19 cellular contexts compared by ENCODE assay signal in genomic region chr17:81247339-81247990, GRCh38. TPM values are rescaled to one million over a fixed set of nuclear protein-coding genes. Genes with fewer than 3 reads are reported as not detected.
DNase-seq lines count a peak whose midpoint lies in the region; ATAC-seq, FAIRE-seq and TF ChIP-seq lines count a peak whose summit lies in the region.
"Had no signal": no experiment of that assay in that cellular context is flagged by ENCODE, and none has a peak within 500 bp of the region (broad histone marks: within the 10 kb centered on the region; RNA-seq: fewer than 3 reads in every experiment).

No MANE protein-coding gene starts in this region.

- no peaks in the 10 kb centered on the region for H3K4me1 ChIP-seq in HEK293 (ENCODE audit: control insufficient read depth, insufficient read depth, low read length)
- H3K4me1 ChIP-seq in K562 (replicated peaks in 1 of 2; ENCODE audit: control insufficient read depth in 2 of 2, insufficient read depth in 2 of 2, low read length in 2 of 2), result peaks cover 0 to 62% of the 10 kb centered on the region in 2 experiments; a peak in 3 of 5 replicates
- H3K4me1 ChIP-seq in spleen, result peaks cover 0 to 42% (median 12%) of the 10 kb centered on the region in 6 donors

- in situ Hi-C loops in K562 (cut with MboI), result loop anchor here (5.0 to 25.0 kb wide), 2 partner anchors 110 to 235 kb away; no protein-coding TSS in a partner anchor

- no peaks in the 10 kb centered on the region for H3K79me2 ChIP-seq in K562 (ENCODE audit: control insufficient read depth, insufficient read depth, low read length)

- no peak overlapping the region for H2AFZ ChIP-seq in K562 (ENCODE audit: low read depth, low read length)
- H2AFZ ChIP-seq: GM23248 had no signal

- TF ChIP-seq CTCF in HEK293 (tag by site-specific recombination; IDR thresholded peaks at IDR 0.05), result no peak
- no peak for TF ChIP-seq CTCF in K562 (IDR thresholded peaks at IDR 0.05 in 2 of 3, conservative IDR thresholded peaks at IDR 0.05 in 1 of 3; ENCODE audit: insufficient read depth in 2 of 3, low read depth in 1 of 3, low read length in 3 of 3)
- no peak for TF ChIP-seq CTCF in spleen (IDR thresholded peaks at IDR 0.05 in 8 of 11, conservative IDR thresholded peaks at IDR 0.05 in 3 of 11)

- 82% methylated on average over 9 of the region's 15 CpGs for WGBS in K562 (ENCODE audit: insufficient coverage, low coverage, missing lambda C conversion rate)
- WGBS in spleen, 5 donors, result 87 to 96% (median 92%) methylated on average over 14 to 15 of the region's 15 CpGs

- CTCF ChIA-PET in activated naive CD4-positive, alpha-beta T cell treated with anti-CD3 and anti-CD28 coated beads, Interleukin-2, amount 10 ng/mL, durations not matched to agents 7 days and 5 days (lab: Charles Lee), result no interaction called here
- CTCF ChIA-PET in activated naive CD4-positive, alpha-beta T cell treated with anti-CD3 and anti-CD28 coated beads for 36 hours (lab: Charles Lee), result no interaction called here
- CTCF ChIA-PET in HEK293 (lab: Yijun Ruan, JAX) (interaction anchor here (0.6 to 0.7 kb wide), 2 partner anchors 105 to 263 kb away, joined by 3 to 4 read pairs; no protein-coding TSS in a partner anchor), K562 (lab: Yijun Ruan, JAX; ENCODE audit: low intra/inter-chr PET ratio) (no interaction called here)
- CTCF ChIA-PET in activated CD4-positive, alpha-beta memory T cell treated with anti-CD3 and anti-CD28 coated beads, Interleukin-2, amount 10 ng/mL, durations not matched to agents 7 days and 5 days (lab: Charles Lee), result interaction anchor here (0.6 to 1.1 kb wide), 2 partner anchors 230 to 237 kb away, joined by 3 to 5 read pairs; no protein-coding TSS in a partner anchor

- BruUV-seq in K562 (replicated peaks; lab: Mats Ljungman, UMichigan), result TSS peak; percentile 49

- H3K4me1 Mint-ChIP-seq in activated naive CD4-positive, alpha-beta T cell treated with anti-CD3 and anti-CD28 coated beads, Interleukin-2, amount 10 ng/mL, durations not matched to agents 7 days and 5 days, result no peaks in the 10 kb centered on the region
- peaks cover 2% of the 10 kb centered on the region for H3K4me1 Mint-ChIP-seq in activated naive CD4-positive, alpha-beta T cell treated with anti-CD3 and anti-CD28 coated beads for 36 hours (ENCODE audit: low read depth)
- peaks cover 7% of the 10 kb centered on the region for H3K4me1 Mint-ChIP-seq in activated CD4-positive, alpha-beta memory T cell treated with anti-CD3 and anti-CD28 coated beads, Interleukin-2, amount 10 ng/mL, durations not matched to agents 7 days and 5 days

- H3K36me3 Mint-ChIP-seq in activated naive CD4-positive, alpha-beta T cell treated with anti-CD3 and anti-CD28 coated beads, Interleukin-2, amount 10 ng/mL, durations not matched to agents 7 days and 5 days, result peaks cover 19% of the 10 kb centered on the region
- H3K36me3 Mint-ChIP-seq in activated naive CD4-positive, alpha-beta T cell treated with anti-CD3 and anti-CD28 coated beads for 36 hours (ENCODE audit: low read depth), result peaks cover 3% of the 10 kb centered on the region
- peaks cover 25% of the 10 kb centered on the region for H3K36me3 Mint-ChIP-seq in activated CD4-positive, alpha-beta memory T cell treated with anti-CD3 and anti-CD28 coated beads, Interleukin-2, amount 10 ng/mL, durations not matched to agents 7 days and 5 days (ENCODE audit: low read depth)

- no peaks in the 10 kb centered on the region for H3K27me3 Mint-ChIP-seq in activated naive CD4-positive, alpha-beta T cell treated with anti-CD3 and anti-CD28 coated beads, Interleukin-2, amount 10 ng/mL, durations not matched to agents 7 days and 5 days
- H3K27me3 Mint-ChIP-seq in activated naive CD4-positive, alpha-beta T cell treated with anti-CD3 and anti-CD28 coated beads for 36 hours (ENCODE audit: low read depth), result no peaks in the 10 kb centered on the region
- H3K27me3 Mint-ChIP-seq in activated CD4-positive, alpha-beta memory T cell treated with anti-CD3 and anti-CD28 coated beads, Interleukin-2, amount 10 ng/mL, durations not matched to agents 7 days and 5 days, result no peaks in the 10 kb centered on the region
- H3K27me3 Mint-ChIP-seq: CD4-positive, alpha-beta T cell had no signal

- H3K4me2 ChIP-seq in K562 (ENCODE audit: insufficient read depth, low read length), result no peak overlapping the region

- TF ChIP-seq POLR2A in K562 (conservative IDR thresholded peaks at IDR 0.05) (no peak), spleen (IDR thresholded peaks at IDR 0.05) (no peak)

- H3K4me3 ChIP-seq in HEK293 (ENCODE audit: low read depth, low read length) (no peak overlapping the region), K562 (no peak overlapping the region), spleen (no peak overlapping the region)
- H3K4me3 ChIP-seq: GM23248 had no signal

- intact Hi-C loops in activated naive CD4-positive, alpha-beta T cell treated with anti-CD3 and anti-CD28 coated beads for 36 hours (cut with micrococcal nuclease), result no loop called here
- intact Hi-C loops in K562 (cut with micrococcal nuclease) (no loop called here), spleen (cut with DNase I; ENCODE audit: low total_unique reads) (no loop called here)

- no peaks in the 10 kb centered on the region for H4K20me1 ChIP-seq in K562 (replicated peaks; ENCODE audit: control insufficient read depth, insufficient read depth, low read length)

- TF ChIP-seq EP300 in K562 (IDR thresholded peaks at IDR 0.05; ENCODE audit: low read length), result no peak

- no peak for TF ChIP-seq RAD21 in K562 (CRISPR knock-in tag; conservative IDR thresholded peaks at IDR 0.05 in 1 of 2, IDR thresholded peaks at IDR 0.05 in 1 of 2)

- H3K9me1 ChIP-seq in K562 (ENCODE audit: control insufficient read depth, insufficient read depth, low read length), result no peaks in the 10 kb centered on the region

- no peaks in the 10 kb centered on the region for H3K9me3 ChIP-seq in HEK293 (ENCODE audit: control insufficient read depth, insufficient read depth, low read depth, low read length)
- H3K9me3 ChIP-seq in K562 (replicated peaks; ENCODE audit: control insufficient read depth, insufficient read depth, low read depth, low read length), result no peaks in the 10 kb centered on the region
- no peaks in the 10 kb centered on the region for H3K9me3 ChIP-seq in spleen

- no peaks in the 10 kb centered on the region for H3K9me3 Mint-ChIP-seq in activated naive CD4-positive, alpha-beta T cell treated with anti-CD3 and anti-CD28 coated beads, Interleukin-2, amount 10 ng/mL, durations not matched to agents 7 days and 5 days
- H3K9me3 Mint-ChIP-seq in activated naive CD4-positive, alpha-beta T cell treated with anti-CD3 and anti-CD28 coated beads for 36 hours, result no peaks in the 10 kb centered on the region
- H3K9me3 Mint-ChIP-seq in activated CD4-positive, alpha-beta memory T cell treated with anti-CD3 and anti-CD28 coated beads, Interleukin-2, amount 10 ng/mL, durations not matched to agents 7 days and 5 days, result no peaks in the 10 kb centered on the region
- H3K9me3 Mint-ChIP-seq: CD4-positive, alpha-beta T cell had no signal

- no peak overlapping the region for H3K27ac ChIP-seq in HEK293 (ENCODE audit: extremely low read depth, low read depth, low read length)
- no peak overlapping the region for H3K27ac ChIP-seq in K562 (ENCODE audit: extremely low read depth, low read depth, low read length)
- H3K27ac ChIP-seq in spleen, result no peak overlapping the region
- H3K27ac ChIP-seq: GM23248 had no signal

- peak overlapping the region in 1 of 2 experiments; percentile 79; a peak in 1 of 4 replicates for H3K9ac ChIP-seq in K562 (ENCODE audit: insufficient read depth in 1 of 2, low read depth in 2 of 2, low read length in 2 of 2)
- H3K9ac ChIP-seq: GM23248 had no signal

- no peak for FAIRE-seq in K562 (lab: Jason Lieb, UNC)
- FAIRE-seq: H54 had no signal

- ATAC-seq in K562 (no peak), HG02840 (IDR thresholded peaks at IDR 0.05; ENCODE audit: low FRiP score, unreplicated experiment) (no peak)
- ATAC-seq: HCT116 had no signal

- H3K4me3 Mint-ChIP-seq in activated naive CD4-positive, alpha-beta T cell treated with anti-CD3 and anti-CD28 coated beads, Interleukin-2, amount 10 ng/mL, durations not matched to agents 7 days and 5 days, result no peak overlapping the region
- H3K4me3 Mint-ChIP-seq in activated naive CD4-positive, alpha-beta T cell treated with anti-CD3 and anti-CD28 coated beads for 36 hours, result no peak overlapping the region
- no peak overlapping the region for H3K4me3 Mint-ChIP-seq in activated CD4-positive, alpha-beta memory T cell treated with anti-CD3 and anti-CD28 coated beads, Interleukin-2, amount 10 ng/mL, durations not matched to agents 7 days and 5 days
- H3K4me3 Mint-ChIP-seq: CD4-positive, alpha-beta T cell had no signal

- no peak for DNase-seq in activated naive CD4-positive, alpha-beta T cell treated with anti-CD3 and anti-CD28 coated beads, Interleukin-2, amount 10 ng/mL, durations not matched to agents 7 days and 5 days
- DNase-seq in activated naive CD4-positive, alpha-beta T cell treated with anti-CD3 and anti-CD28 coated beads for 36 hours, result no peak
- DNase-seq in K562 (ENCODE audit: extremely low read depth in 1 of 4, low spot score in 3 of 4) (no peak), spleen (peak; percentile 16)
- DNase-seq in activated CD4-positive, alpha-beta memory T cell treated with anti-CD3 and anti-CD28 coated beads, Interleukin-2, amount 10 ng/mL, durations not matched to agents 7 days and 5 days, result no peak
- DNase-seq in stimulated activated CD4-positive, alpha-beta T cell treated with anti-CD3 and anti-CD28 coated beads, Interleukin-1b, Interleukin-23, amount 100 ng/mL, for 48 hours, result no peak
- DNase-seq: 8988T; ACHN; C1 segment of cervical spinal cord; CD4-positive, alpha-beta T cell; DMS153; DMS79 treated with DMSO at 0.1 percent for 48 hours; EL; GDM1; GM23248 had no signal

- H3K36me3 ChIP-seq in HEK293 (ENCODE audit: control insufficient read depth in 2 of 2, insufficient read depth in 1 of 2, low read length in 2 of 2) (peaks cover 0 to 53% of the 10 kb centered on the region in 2 experiments; a peak in 1 of 3 replicates), K562 (ENCODE audit: control insufficient read depth, insufficient read depth, low read length) (peaks cover 28% of the 10 kb centered on the region; the same call in 1 of the 3 replicates), spleen (peaks cover 0 to 77% (median 33%) of the 10 kb centered on the region in 6 donors)

- peak overlapping the region; percentile 28 for H3K27ac Mint-ChIP-seq in activated naive CD4-positive, alpha-beta T cell treated with anti-CD3 and anti-CD28 coated beads, Interleukin-2, amount 10 ng/mL, durations not matched to agents 7 days and 5 days
- no peak overlapping the region for H3K27ac Mint-ChIP-seq in activated naive CD4-positive, alpha-beta T cell treated with anti-CD3 and anti-CD28 coated beads for 36 hours
- H3K27ac Mint-ChIP-seq in activated CD4-positive, alpha-beta memory T cell treated with anti-CD3 and anti-CD28 coated beads, Interleukin-2, amount 10 ng/mL, durations not matched to agents 7 days and 5 days, result no peak overlapping the region
- H3K27ac Mint-ChIP-seq: CD4-positive, alpha-beta T cell had no signal

- POLR2A ChIA-PET in HEK293 (lab: Yijun Ruan, JAX), result interaction anchor here (0.6 to 1.2 kb wide), 6 partner anchors 8 to 455 kb away, joined by 3 to 6 read pairs (median 4); partner anchors contain the start of genes CEP131, NDUFAF8 and TEPSIN
- POLR2A ChIA-PET in K562 (lab: Yijun Ruan, JAX), result interaction anchor here (0.6 kb wide), 2 partner anchors 315 to 1820 kb away, joined by 3 to 5 read pairs; no protein-coding TSS in a partner anchor
- POLR2A ChIA-PET in activated CD4-positive, alpha-beta memory T cell treated with anti-CD3 and anti-CD28 coated beads, Interleukin-2, amount 10 ng/mL, durations not matched to agents 7 days and 5 days (lab: Charles Lee), result no interaction called here

- H3K27me3 ChIP-seq in K562 (ENCODE audit: control insufficient read depth in 2 of 2, insufficient read depth in 2 of 2, low read length in 2 of 2) (no peaks in the 10 kb centered on the region), spleen (replicated peaks in 1 of 7) (no peaks in the 10 kb centered on the region)

RNA-seq across cellular contexts. Expression of gene NDUFAF8, which starts 8.3 kb away (rescaled TPM):
- total RNA-seq in activated naive CD4-positive, alpha-beta T cell treated with anti-CD3 and anti-CD28 coated beads for 36 hours, result 10 to 100 TPM; 75.7 to 77.0 TPM
- total RNA-seq in K562 (2011; cell fraction: chromatin; rRNA removed; ENCODE audit: low replicate concordance), result 68.1 and 75.3 TPM in 2 replicates
- total RNA-seq in K562 (2011; cell fraction: nucleolus; rRNA removed), result 29.2 and 40.8 TPM in 2 replicates
- total RNA-seq in K562 (2011; cell fraction: nucleoplasm; rRNA removed), result 60.6 and 70.4 TPM in 2 replicates
- 107 and 136 TPM in 2 replicates for total RNA-seq in K562 (2014; rRNA removed)
- total RNA-seq in K562 (2014; rRNA removed; fragmentation: Illumina TruSeq; extraction: Trizol), result 102 and 107 TPM in 2 replicates
- total RNA-seq in K562 (2015; rRNA removed; fragmentation: Illumina TruSeq; extraction: Trizol), result 84.5 and 90.0 TPM in 2 replicates
- total RNA-seq in K562 (2021), result 83.7 and 87.1 TPM in 2 replicates
- polyA plus RNA-seq in K562 (2011; rRNA removed), result 88.8 and 116 TPM in 2 replicates
- 77.7 and 122 TPM in 2 replicates for polyA plus RNA-seq in K562 (2011; cell fraction: cytosol; rRNA removed)
- polyA plus RNA-seq in K562 (2011; cell fraction: nucleus; rRNA removed), result 40.8 and 50.9 TPM in 2 replicates
- polyA plus RNA-seq in K562 (2012), result 37.9 and 163 TPM in 2 replicates
- polyA plus RNA-seq in K562 (2014; fragmentation: Illumina TruSeq; extraction: Trizol), result 33.5 and 44.1 TPM in 2 replicates
- polyA plus RNA-seq in K562 (2014; fragmentation: Nextera tagmentation; extraction: Ambion mirVana), result 10 to 100 TPM; 13.5 to 17.4 TPM
- 138 and 144 TPM in 2 replicates for polyA plus RNA-seq in K562 (2014; rRNA removed)
- polyA minus RNA-seq in K562 (2011; rRNA and poly(A)+ RNA removed), result 36.1 and 37.7 TPM in 2 replicates
- polyA minus RNA-seq in K562 (2011; cell fraction: cytosol; rRNA and poly(A)+ RNA removed), result 4.4 and 14.6 TPM in 2 replicates
- 11.4 and 14.2 TPM in 2 replicates for polyA minus RNA-seq in K562 (2011; cell fraction: nucleus; rRNA and poly(A)+ RNA removed)
- total RNA-seq in spleen, result 10 to 100 TPM; 22.0 to 49.3 (median 34.3) TPM
- polyA plus RNA-seq in spleen, result 10 to 100 TPM; 54.9 to 57.6 (median 56.7) TPM
- 10 to 100 TPM; 27.8 to 33.5 TPM for total RNA-seq in activated CD4-positive, alpha-beta memory T cell treated with anti-CD3 and anti-CD28 coated beads, Interleukin-2, amount 10 ng/mL, durations not matched to agents 7 days and 5 days

RNA-seq across cellular contexts. Expression of gene TEPSIN, which starts 8.6 kb away (rescaled TPM):
- total RNA-seq in activated naive CD4-positive, alpha-beta T cell treated with anti-CD3 and anti-CD28 coated beads for 36 hours, result 10 to 100 TPM; 21.7 to 25.9 TPM
- total RNA-seq in K562 (2011; cell fraction: chromatin; rRNA removed; ENCODE audit: low replicate concordance), result 40.8 and 141 TPM in 2 replicates
- total RNA-seq in K562 (2011; cell fraction: nucleolus; rRNA removed), result 87.2 and 95.9 TPM in 2 replicates
- total RNA-seq in K562 (2011; cell fraction: nucleoplasm; rRNA removed), result 46.2 and 50.4 TPM in 2 replicates
- 10.0 and 18.0 TPM in 2 replicates for total RNA-seq in K562 (2014; rRNA removed)
- 1.8 and 2.1 TPM in 2 replicates for total RNA-seq in K562 (2014; rRNA removed; fragmentation: Illumina TruSeq; extraction: Trizol)
- 5.1 and 5.7 TPM in 2 replicates for total RNA-seq in K562 (2015; rRNA removed; fragmentation: Illumina TruSeq; extraction: Trizol)
- 24.8 and 29.8 TPM in 2 replicates for total RNA-seq in K562 (2021)
- 6.6 and 9.8 TPM in 2 replicates for polyA plus RNA-seq in K562 (2011; rRNA removed)
- 8.0 and 15.3 TPM in 2 replicates for polyA plus RNA-seq in K562 (2011; cell fraction: cytosol; rRNA removed)
- polyA plus RNA-seq in K562 (2011; cell fraction: nucleus; rRNA removed), result 105 and 184 TPM in 2 replicates
- 12.5 and 21.3 TPM in 2 replicates for polyA plus RNA-seq in K562 (2012)
- 5.3 and 7.2 TPM in 2 replicates for polyA plus RNA-seq in K562 (2014; fragmentation: Illumina TruSeq; extraction: Trizol)
- under 1 TPM; 0.80 to 0.81 TPM for polyA plus RNA-seq in K562 (2014; fragmentation: Nextera tagmentation; extraction: Ambion mirVana)
- polyA plus RNA-seq in K562 (2014; rRNA removed), result 15.2 and 22.7 TPM in 2 replicates
- polyA minus RNA-seq in K562 (2011; rRNA and poly(A)+ RNA removed), result 3.7 and 4.7 TPM in 2 replicates
- 4.6 and 6.4 TPM in 2 replicates for polyA minus RNA-seq in K562 (2011; cell fraction: cytosol; rRNA and poly(A)+ RNA removed)
- polyA minus RNA-seq in K562 (2011; cell fraction: nucleus; rRNA and poly(A)+ RNA removed), result 37.2 and 42.8 TPM in 2 replicates
- 10 to 100 TPM; 62.3 to 88.8 (median 72.3) TPM for total RNA-seq in spleen
- polyA plus RNA-seq in spleen, result 10 to 100 TPM; 36.9 to 76.3 (median 57.9) TPM
- 10 to 100 TPM; 55.0 to 55.4 TPM for total RNA-seq in activated CD4-positive, alpha-beta memory T cell treated with anti-CD3 and anti-CD28 coated beads, Interleukin-2, amount 10 ng/mL, durations not matched to agents 7 days and 5 days

RNA-seq across cellular contexts. Expression of gene CEP131, which starts 24.7 kb away (rescaled TPM):
- 1 to 10 TPM; 9.4 to 9.8 TPM for total RNA-seq in activated naive CD4-positive, alpha-beta T cell treated with anti-CD3 and anti-CD28 coated beads for 36 hours
- 15.6 and 46.2 TPM in 2 replicates for total RNA-seq in K562 (2011; cell fraction: chromatin; rRNA removed; ENCODE audit: low replicate concordance)
- 30.3 and 31.2 TPM in 2 replicates for total RNA-seq in K562 (2011; cell fraction: nucleolus; rRNA removed)
- total RNA-seq in K562 (2011; cell fraction: nucleoplasm; rRNA removed), result 11.7 and 22.0 TPM in 2 replicates
- total RNA-seq in K562 (2014; rRNA removed), result 18.3 and 21.2 TPM in 2 replicates
- 0.99 and 1.2 TPM in 2 replicates for total RNA-seq in K562 (2014; rRNA removed; fragmentation: Illumina TruSeq; extraction: Trizol)
- total RNA-seq in K562 (2015; rRNA removed; fragmentation: Illumina TruSeq; extraction: Trizol), result 6.3 and 8.8 TPM in 2 replicates
- 14.9 and 16.7 TPM in 2 replicates for total RNA-seq in K562 (2021)
- 2.3 and 4.7 TPM in 2 replicates for polyA plus RNA-seq in K562 (2011; rRNA removed)
- 3.2 and 5.1 TPM in 2 replicates for polyA plus RNA-seq in K562 (2011; cell fraction: cytosol; rRNA removed)
- 21.2 and 39.0 TPM in 2 replicates for polyA plus RNA-seq in K562 (2011; cell fraction: nucleus; rRNA removed)
- polyA plus RNA-seq in K562 (2012), result 16.5 and 26.3 TPM in 2 replicates
- polyA plus RNA-seq in K562 (2014; fragmentation: Illumina TruSeq; extraction: Trizol), result 1.7 and 5.3 TPM in 2 replicates
- polyA plus RNA-seq in K562 (2014; fragmentation: Nextera tagmentation; extraction: Ambion mirVana), result under 1 TPM; 0.24 to 0.34 TPM
- polyA plus RNA-seq in K562 (2014; rRNA removed), result 12.4 and 17.1 TPM in 2 replicates
- polyA minus RNA-seq in K562 (2011; rRNA and poly(A)+ RNA removed), result 1.1 and 1.4 TPM in 2 replicates
- polyA minus RNA-seq in K562 (2011; cell fraction: cytosol; rRNA and poly(A)+ RNA removed), result 4.2 and 7.9 TPM in 2 replicates
- polyA minus RNA-seq in K562 (2011; cell fraction: nucleus; rRNA and poly(A)+ RNA removed), result 7.3 and 8.8 TPM in 2 replicates
- 10 to 100 TPM in 6 of 7 donors, 1 to 10 TPM in 1; 8.5 to 17.9 (median 12.0) TPM for total RNA-seq in spleen
- 10 to 100 TPM; 10.3 to 26.7 (median 20.5) TPM for polyA plus RNA-seq in spleen
- total RNA-seq in activated CD4-positive, alpha-beta memory T cell treated with anti-CD3 and anti-CD28 coated beads, Interleukin-2, amount 10 ng/mL, durations not matched to agents 7 days and 5 days, result 10 to 100 TPM; 10.1 to 11.6 TPM

RNA-seq across cellular contexts. Expression of gene SLC38A10, which starts 47.6 kb away (rescaled TPM):
- 10 to 100 TPM; 29.1 to 31.9 TPM for total RNA-seq in activated naive CD4-positive, alpha-beta T cell treated with anti-CD3 and anti-CD28 coated beads for 36 hours
- 96.2 and 235 TPM in 2 replicates for total RNA-seq in K562 (2011; cell fraction: chromatin; rRNA removed; ENCODE audit: low replicate concordance)
- total RNA-seq in K562 (2011; cell fraction: nucleolus; rRNA removed), result 109 and 114 TPM in 2 replicates
- total RNA-seq in K562 (2011; cell fraction: nucleoplasm; rRNA removed), result 104 and 132 TPM in 2 replicates
- 35.6 and 35.8 TPM in 2 replicates for total RNA-seq in K562 (2014; rRNA removed)
- 4.3 and 5.2 TPM in 2 replicates for total RNA-seq in K562 (2014; rRNA removed; fragmentation: Illumina TruSeq; extraction: Trizol)
- 15.5 and 16.1 TPM in 2 replicates for total RNA-seq in K562 (2015; rRNA removed; fragmentation: Illumina TruSeq; extraction: Trizol)
- total RNA-seq in K562 (2021), result 52.8 and 54.2 TPM in 2 replicates
- 13.1 and 18.0 TPM in 2 replicates for polyA plus RNA-seq in K562 (2011; rRNA removed)
- 18.4 and 29.4 TPM in 2 replicates for polyA plus RNA-seq in K562 (2011; cell fraction: cytosol; rRNA removed)
- polyA plus RNA-seq in K562 (2011; cell fraction: nucleus; rRNA removed), result 50.2 and 67.4 TPM in 2 replicates
- 38.9 and 86.6 TPM in 2 replicates for polyA plus RNA-seq in K562 (2012)
- polyA plus RNA-seq in K562 (2014; fragmentation: Illumina TruSeq; extraction: Trizol), result 13.8 and 24.0 TPM in 2 replicates
- polyA plus RNA-seq in K562 (2014; fragmentation: Nextera tagmentation; extraction: Ambion mirVana), result under 1 TPM; 0.45 to 0.92 TPM
- polyA plus RNA-seq in K562 (2014; rRNA removed), result 31.7 and 32.1 TPM in 2 replicates
- 16.9 and 24.8 TPM in 2 replicates for polyA minus RNA-seq in K562 (2011; rRNA and poly(A)+ RNA removed)
- polyA minus RNA-seq in K562 (2011; cell fraction: cytosol; rRNA and poly(A)+ RNA removed), result 54.3 and 65.3 TPM in 2 replicates
- 28.7 and 33.2 TPM in 2 replicates for polyA minus RNA-seq in K562 (2011; cell fraction: nucleus; rRNA and poly(A)+ RNA removed)
- 100 to 1,000 TPM in 1 of 7 donors, 10 to 100 TPM in 6; 82.8 to 112 (median 95.0) TPM for total RNA-seq in spleen
- polyA plus RNA-seq in spleen, result 10 to 100 TPM; 54.9 to 85.1 (median 71.4) TPM
- total RNA-seq in activated CD4-positive, alpha-beta memory T cell treated with anti-CD3 and anti-CD28 coated beads, Interleukin-2, amount 10 ng/mL, durations not matched to agents 7 days and 5 days, result 100 to 1,000 TPM; 112 to 114 TPM

Comparison
In these comparisons a context has a peak if more than half of its experiments do, and no peak if none do; other contexts are left out.
1. CTCF ChIA-PET loops: an anchor here in HEK293 (0.6 to 0.7 kb wide) and activated CD4-positive, alpha-beta memory T cell treated with anti-CD3 and anti-CD28 coated beads, Interleukin-2, amount 10 ng/mL, durations not matched to agents 7 days and 5 days (0.6 to 1.1 kb wide); none called in activated naive CD4-positive, alpha-beta T cell treated with anti-CD3 and anti-CD28 coated beads, Interleukin-2, amount 10 ng/mL, durations not matched to agents 7 days and 5 days, activated naive CD4-positive, alpha-beta T cell treated with anti-CD3 and anti-CD28 coated beads for 36 hours and K562.